ENCODE assay signal across 31 cellular contexts in genomic region chr1:24098102-24098501, GRCh38. TPM values are rescaled to one million over a fixed set of nuclear protein-coding genes. Genes with fewer than 3 reads are reported as not detected.
"Had no signal": no experiment of that assay in that cellular context is flagged by ENCODE, and none has a peak within 500 bp of the region (broad histone marks: within the 10 kb centered on the region; RNA-seq: fewer than 3 reads in every experiment).

No MANE protein-coding gene starts in this region.

- H3K4me3 ChIP-seq: Peyer's patch had no signal

- H3K36me3 ChIP-seq: Peyer's patch had no signal

- ATAC-seq: activated naive CD8-positive, alpha-beta T cell treated with anti-CD3 and anti-CD28 coated beads, Interleukin-2, amount 50 U/mL, for 24 hours; activated T-cell treated with anti-CD3 and anti-CD28 coated beads, Interleukin-2, amount 50 U/mL, for 4 hours; PC-3 had no signal

- H3K27me3 ChIP-seq: Peyer's patch had no signal

- FAIRE-seq: bronchial epithelial cell had no signal

- DNase-seq: activated B cell treated with CpG ODN at 0.5 μM for 24 hours; activated CD4-positive, alpha-beta memory T cell treated with anti-CD3 and anti-CD28 coated beads for 36 hours; activated CD4-positive, alpha-beta T cell treated with anti-CD3 and anti-CD28 coated beads for 4 hours; activated CD4-positive, alpha-beta T cell treated with anti-CD3 and anti-CD28 coated beads, Interleukin-2, amount 50 U/mL, for 1 hour; activated CD4-positive, CD25-positive, alpha-beta regulatory T cell treated with anti-CD3 and anti-CD28 coated beads, Interleukin-2, amount 50 U/mL, for 72 hours; activated CD8-positive, alpha-beta memory T cell treated with anti-CD3 and anti-CD28 coated beads, Interleukin-2, amount 50 U/mL, for 4 hours; activated gamma-delta T cell treated with Interleukin-2 at 50 U/mL for 16 hours; activated naive CD4-positive, alpha-beta T cell treated with anti-CD3 and anti-CD28 coated beads for 36 hours; activated naive CD8-positive, alpha-beta T cell treated with anti-CD3 and anti-CD28 coated beads, Interleukin-2, amount 50 U/mL, for 24 hours; activated T-cell treated with anti-CD3 and anti-CD28 coated beads for 4 hours; activated T-cell treated with anti-CD3 and anti-CD28 coated beads, Interleukin-2, amount 50 U/mL, for 4 hours; anterior cingulate cortex; Karpas-422; KBM-7; NCI-H1105; NCI-H1417 treated with DMSO at 0.1 percent for 48 hours; NCI-H187 treated with DMSO at 0.1 percent for 48 hours; NCI-H2081; NCI-H345; NCI-H524 treated with DMSO at 0.1 percent for 48 hours; PC-3; Peyer's patch; RPMI8226; SW 1271; T-helper 1 cell; T-helper 2 cell; T-helper 9 cell had no signal

- H3K27ac ChIP-seq: Peyer's patch, VCaP had no signal

- H3K9me3 ChIP-seq: Peyer's patch had no signal

RNA-seq across cellular contexts. Expression of gene MYOM3, which starts 13.8 kb away (rescaled TPM):
- total RNA-seq: activated B cell treated with CpG ODN at 0.5 μM for 24 hours; activated CD4-positive, alpha-beta memory T cell treated with anti-CD3 and anti-CD28 coated beads for 36 hours; activated naive CD4-positive, alpha-beta T cell treated with anti-CD3 and anti-CD28 coated beads for 36 hours; activated T-cell treated with anti-CD3 and anti-CD28 coated beads, Interleukin-2, amount 50 U/mL, for 4 hours; activated T-helper 1 cell treated with anti-CD3 and anti-CD28 coated beads, Interleukin-12 subunit alpha, Interleukin-12 subunit beta, Interleukin-2, Interleukin-4 antibody, amounts not matched to agents 30 ng/mL and 10 ng/mL and 1 ng/mL, durations not matched to agents 14 hours and 24 hours and 36 hours had no signal

RNA-seq across cellular contexts. Expression of gene IL22RA1, which starts 44.8 kb away (rescaled TPM):
- total RNA-seq: activated CD4-positive, alpha-beta memory T cell treated with anti-CD3 and anti-CD28 coated beads for 36 hours; activated naive CD4-positive, alpha-beta T cell treated with anti-CD3 and anti-CD28 coated beads for 36 hours; activated T-helper 1 cell treated with anti-CD3 and anti-CD28 coated beads, Interleukin-12 subunit alpha, Interleukin-12 subunit beta, Interleukin-2, Interleukin-4 antibody, amounts not matched to agents 30 ng/mL and 10 ng/mL and 1 ng/mL, durations not matched to agents 14 hours and 24 hours and 36 hours; MCF 10A had no signal
